1 cellular context compared by ENCODE assay signal in genomic region chr1:235504122-235504493, GRCh38.
TF ChIP-seq lines count a peak whose summit lies in the region.

B3GALNT2 (minus strand) TSS chr1:235504452; CDS start chr1:235504252, 200 bp downstream.

TF ChIP-seq in HepG2, 621 proteins besides CTCF, POLR2A, EP300 and RAD21 (continued from another document and continues in another):
- no peak for TF ChIP-seq ZNF574 (CRISPR knock-in tag; IDR thresholded peaks at IDR 0.05)
- no peak for TF ChIP-seq TEF (CRISPR knock-in tag; IDR thresholded peaks at IDR 0.05)
- no peak for TF ChIP-seq ZBTB3 (CRISPR knock-in tag; IDR thresholded peaks at IDR 0.05; ENCODE audit: borderline replicate concordance, low read depth)
- TF ChIP-seq NR3C1 (CRISPR knock-in tag; IDR thresholded peaks at IDR 0.05) = no peak
- no peak for TF ChIP-seq ATF3 (CRISPR knock-in tag; IDR thresholded peaks at IDR 0.05)
- TF ChIP-seq TARDBP (CRISPR knock-in tag; IDR thresholded peaks at IDR 0.05) = no peak
- peak; percentile 80; the same call in 1 of the 2 replicates for TF ChIP-seq ZNF510 (CRISPR knock-in tag; IDR thresholded peaks at IDR 0.05; ENCODE audit: low read depth)
- no peak for TF ChIP-seq NR2C2 (CRISPR knock-in tag; IDR thresholded peaks at IDR 0.05; ENCODE audit: borderline replicate concordance)
- TF ChIP-seq ZNF234 (CRISPR knock-in tag; conservative IDR thresholded peaks at IDR 0.05) = peak; percentile 72; the same call in 1 of the 2 replicates
- TF ChIP-seq ONECUT2 (CRISPR knock-in tag; IDR thresholded peaks at IDR 0.05) = no peak
- no peak; the same call in 1 of the 2 replicates for TF ChIP-seq ZNF260 (CRISPR knock-in tag; IDR thresholded peaks at IDR 0.05; ENCODE audit: borderline replicate concordance, low read depth)
- TF ChIP-seq HNF1A (IDR thresholded peaks at IDR 0.05; ENCODE audit: low read depth) = no peak
- TF ChIP-seq HNF1A (CRISPR knock-in tag; IDR thresholded peaks at IDR 0.05; ENCODE audit: borderline replicate concordance) = peak; percentile 59
- TF ChIP-seq DNMT3B (CRISPR knock-in tag; conservative IDR thresholded peaks at IDR 0.05) = no peak
- peak; percentile 95; the same call in 1 of the 2 replicates for TF ChIP-seq GTF3A (CRISPR knock-in tag; conservative IDR thresholded peaks at IDR 0.05)
- TF ChIP-seq FOXA3 (CRISPR knock-in tag; IDR thresholded peaks at IDR 0.05) = no peak
- no peak for TF ChIP-seq MED1 (CRISPR knock-in tag; IDR thresholded peaks at IDR 0.05)
- no peak for TF ChIP-seq MAFK (conservative IDR thresholded peaks at IDR 0.05 in 1 of 2, IDR thresholded peaks at IDR 0.05 in 1 of 2; ENCODE audit: low read length in 2 of 2)
- TF ChIP-seq SPEN (CRISPR knock-in tag; IDR thresholded peaks at IDR 0.05; ENCODE audit: low read depth) = no peak
- TF ChIP-seq ZNF337 (CRISPR knock-in tag; IDR thresholded peaks at IDR 0.05; ENCODE audit: borderline replicate concordance, low read depth) = no peak
- TF ChIP-seq ZNF24 (IDR thresholded peaks at IDR 0.05) = no peak
- peak; percentile 56; the same call in 1 of the 2 replicates for TF ChIP-seq ARID4A (CRISPR knock-in tag; IDR thresholded peaks at IDR 0.05; ENCODE audit: borderline replicate concordance)
- TF ChIP-seq, protein P1, sequence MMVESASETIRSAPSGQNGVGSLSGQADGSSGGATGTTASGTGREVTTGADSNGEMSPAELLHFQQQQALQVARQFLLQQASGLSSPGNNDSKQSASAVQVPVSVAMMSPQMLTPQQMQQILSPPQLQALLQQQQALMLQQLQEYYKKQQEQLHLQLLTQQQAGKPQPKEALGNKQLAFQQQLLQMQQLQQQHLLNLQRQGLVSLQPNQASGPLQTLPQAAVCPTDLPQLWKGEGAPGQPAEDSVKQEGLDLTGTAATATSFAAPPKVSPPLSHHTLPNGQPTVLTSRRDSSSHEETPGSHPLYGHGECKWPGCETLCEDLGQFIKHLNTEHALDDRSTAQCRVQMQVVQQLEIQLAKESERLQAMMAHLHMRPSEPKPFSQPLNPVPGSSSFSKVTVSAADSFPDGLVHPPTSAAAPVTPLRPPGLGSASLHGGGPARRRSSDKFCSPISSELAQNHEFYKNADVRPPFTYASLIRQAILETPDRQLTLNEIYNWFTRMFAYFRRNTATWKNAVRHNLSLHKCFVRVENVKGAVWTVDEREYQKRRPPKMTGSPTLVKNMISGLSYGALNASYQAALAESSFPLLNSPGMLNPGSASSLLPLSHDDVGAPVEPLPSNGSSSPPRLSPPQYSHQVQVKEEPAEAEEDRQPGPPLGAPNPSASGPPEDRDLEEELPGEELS (CRISPR knock-in tag; IDR thresholded peaks at IDR 0.05) = no peak
- no peak for TF ChIP-seq ZNF296 (CRISPR knock-in tag; conservative IDR thresholded peaks at IDR 0.05)
- TF ChIP-seq, protein P2, sequence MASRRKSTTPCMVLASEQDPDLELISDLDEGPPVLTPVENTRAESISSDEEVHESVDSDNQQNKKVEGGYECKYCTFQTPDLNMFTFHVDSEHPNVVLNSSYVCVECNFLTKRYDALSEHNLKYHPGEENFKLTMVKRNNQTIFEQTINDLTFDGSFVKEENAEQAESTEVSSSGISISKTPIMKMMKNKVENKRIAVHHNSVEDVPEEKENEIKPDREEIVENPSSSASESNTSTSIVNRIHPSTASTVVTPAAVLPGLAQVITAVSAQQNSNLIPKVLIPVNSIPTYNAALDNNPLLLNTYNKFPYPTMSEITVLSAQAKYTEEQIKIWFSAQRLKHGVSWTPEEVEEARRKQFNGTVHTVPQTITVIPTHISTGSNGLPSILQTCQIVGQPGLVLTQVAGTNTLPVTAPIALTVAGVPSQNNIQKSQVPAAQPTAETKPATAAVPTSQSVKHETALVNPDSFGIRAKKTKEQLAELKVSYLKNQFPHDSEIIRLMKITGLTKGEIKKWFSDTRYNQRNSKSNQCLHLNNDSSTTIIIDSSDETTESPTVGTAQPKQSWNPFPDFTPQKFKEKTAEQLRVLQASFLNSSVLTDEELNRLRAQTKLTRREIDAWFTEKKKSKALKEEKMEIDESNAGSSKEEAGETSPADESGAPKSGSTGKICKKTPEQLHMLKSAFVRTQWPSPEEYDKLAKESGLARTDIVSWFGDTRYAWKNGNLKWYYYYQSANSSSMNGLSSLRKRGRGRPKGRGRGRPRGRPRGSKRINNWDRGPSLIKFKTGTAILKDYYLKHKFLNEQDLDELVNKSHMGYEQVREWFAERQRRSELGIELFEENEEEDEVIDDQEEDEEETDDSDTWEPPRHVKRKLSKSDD (CRISPR knock-in tag; IDR thresholded peaks at IDR 0.05; ENCODE audit: low read depth) = no peak
- TF ChIP-seq, protein P3, sequence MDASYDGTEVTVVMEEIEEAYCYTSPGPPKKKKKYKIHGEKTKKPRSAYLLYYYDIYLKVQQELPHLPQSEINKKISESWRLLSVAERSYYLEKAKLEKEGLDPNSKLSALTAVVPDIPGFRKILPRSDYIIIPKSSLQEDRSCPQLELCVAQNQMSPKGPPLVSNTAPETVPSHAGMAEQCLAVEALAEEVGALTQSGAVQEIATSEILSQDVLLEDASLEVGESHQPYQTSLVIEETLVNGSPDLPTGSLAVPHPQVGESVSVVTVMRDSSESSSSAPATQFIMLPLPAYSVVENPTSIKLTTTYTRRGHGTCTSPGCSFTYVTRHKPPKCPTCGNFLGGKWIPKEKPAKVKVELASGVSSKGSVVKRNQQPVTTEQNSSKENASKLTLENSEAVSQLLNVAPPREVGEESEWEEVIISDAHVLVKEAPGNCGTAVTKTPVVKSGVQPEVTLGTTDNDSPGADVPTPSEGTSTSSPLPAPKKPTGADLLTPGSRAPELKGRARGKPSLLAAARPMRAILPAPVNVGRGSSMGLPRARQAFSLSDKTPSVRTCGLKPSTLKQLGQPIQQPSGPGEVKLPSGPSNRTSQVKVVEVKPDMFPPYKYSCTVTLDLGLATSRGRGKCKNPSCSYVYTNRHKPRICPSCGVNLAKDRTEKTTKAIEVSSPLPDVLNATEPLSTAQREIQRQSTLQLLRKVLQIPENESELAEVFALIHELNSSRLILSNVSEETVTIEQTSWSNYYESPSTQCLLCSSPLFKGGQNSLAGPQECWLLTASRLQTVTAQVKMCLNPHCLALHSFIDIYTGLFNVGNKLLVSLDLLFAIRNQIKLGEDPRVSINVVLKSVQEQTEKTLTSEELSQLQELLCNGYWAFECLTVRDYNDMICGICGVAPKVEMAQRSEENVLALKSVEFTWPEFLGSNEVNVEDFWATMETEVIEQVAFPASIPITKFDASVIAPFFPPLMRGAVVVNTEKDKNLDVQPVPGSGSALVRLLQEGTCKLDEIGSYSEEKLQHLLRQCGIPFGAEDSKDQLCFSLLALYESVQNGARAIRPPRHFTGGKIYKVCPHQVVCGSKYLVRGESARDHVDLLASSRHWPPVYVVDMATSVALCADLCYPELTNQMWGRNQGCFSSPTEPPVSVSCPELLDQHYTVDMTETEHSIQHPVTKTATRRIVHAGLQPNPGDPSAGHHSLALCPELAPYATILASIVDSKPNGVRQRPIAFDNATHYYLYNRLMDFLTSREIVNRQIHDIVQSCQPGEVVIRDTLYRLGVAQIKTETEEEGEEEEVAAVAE (CRISPR knock-in tag; IDR thresholded peaks at IDR 0.05; ENCODE audit: borderline replicate concordance) = no peak
- TF ChIP-seq CREB1 (IDR thresholded peaks at IDR 0.05) = no peak
- no peak for TF ChIP-seq CREB1 (CRISPR knock-in tag; IDR thresholded peaks at IDR 0.05)
